8 cellular contexts compared by ENCODE assay signal in the genomic region with DNA sequence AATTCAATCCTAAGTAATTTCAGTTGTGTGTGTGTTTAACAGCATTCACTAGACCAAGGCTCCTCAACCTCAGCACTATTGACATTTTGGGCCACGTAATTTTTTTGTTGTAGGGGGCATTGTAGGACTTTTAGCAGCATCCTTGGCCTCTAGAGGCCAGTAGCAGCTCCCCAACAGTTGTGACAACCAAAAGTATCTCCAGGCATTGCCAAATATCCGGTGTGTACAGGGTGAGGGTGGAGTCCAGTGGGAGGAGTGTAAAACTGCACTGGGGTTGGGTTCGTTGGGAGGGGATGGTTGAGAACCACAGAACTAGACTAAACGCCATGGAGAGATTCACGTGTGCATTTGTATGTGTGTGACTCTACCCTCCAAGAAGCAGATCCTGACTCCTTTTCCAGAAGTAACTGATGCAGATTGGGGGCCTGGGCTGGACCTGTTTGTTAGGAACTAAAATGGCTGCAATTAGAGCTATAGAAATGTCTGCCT. TPM values are rescaled to one million over a fixed set of nuclear protein-coding genes. Genes with fewer than 3 reads are reported as not detected.
DNase-seq lines count a peak whose midpoint lies in the region; TF ChIP-seq lines count a peak whose summit lies in the region.

No MANE protein-coding gene starts in this region.

- H3K9me3 Mint-ChIP-seq in H9 = no peaks in the 10 kb centered on the region
- no peaks in the 10 kb centered on the region for H3K9me3 Mint-ChIP-seq in activated CD4-positive, alpha-beta memory T cell treated with anti-CD3 and anti-CD28 coated beads for 36 hours

- H3K36me3 Mint-ChIP-seq in H9 (ENCODE audit: insufficient read depth in 1 of 3, low read depth in 3 of 3) = no peaks in the 10 kb centered on the region
- no peaks in the 10 kb centered on the region for H3K36me3 Mint-ChIP-seq in activated CD4-positive, alpha-beta memory T cell treated with anti-CD3 and anti-CD28 coated beads for 36 hours

- no peak overlapping the region for H3K4ac ChIP-seq in H9 (ENCODE audit: low read depth, low read length)

- H4K8ac ChIP-seq in H9 (replicated peaks; ENCODE audit: insufficient read length, low read depth, low read length) = no peak overlapping the region

- H3K4me3 Mint-ChIP-seq in H9 = no peak overlapping the region
- H3K4me3 Mint-ChIP-seq in activated CD4-positive, alpha-beta memory T cell treated with anti-CD3 and anti-CD28 coated beads for 36 hours = no peak overlapping the region

- no peaks in the 10 kb centered on the region for H3K9me3 ChIP-seq in H9 (ENCODE audit: control insufficient read depth, low read depth, low read length)

- H2BK12ac ChIP-seq in H9 (ENCODE audit: insufficient read length, low read depth, low read length) = no peak overlapping the region

- no peak overlapping the region for H2BK15ac ChIP-seq in H9 (ENCODE audit: low read depth, low read length)

- no peaks in the 10 kb centered on the region for H3K27me3 Mint-ChIP-seq in H9 (ENCODE audit: low read depth)
- no peaks in the 10 kb centered on the region for H3K27me3 Mint-ChIP-seq in activated CD4-positive, alpha-beta memory T cell treated with anti-CD3 and anti-CD28 coated beads for 36 hours

- H3K4me1 ChIP-seq in H9 (ENCODE audit: insufficient read depth, low read length) = peaks cover 3% of the 10 kb centered on the region; the same call in 1 of the 2 replicates

- H2BK5ac ChIP-seq in H9 (ENCODE audit: insufficient read length, low read length) = no peak overlapping the region

- no peaks in the 10 kb centered on the region for H4K20me1 ChIP-seq in H9 (ENCODE audit: control insufficient read depth, insufficient read depth, insufficient read length)

- CTCF ChIA-PET in activated CD4-positive, alpha-beta memory T cell treated with anti-CD3 and anti-CD28 coated beads for 36 hours (lab: Charles Lee) = interaction anchor here (0.9 to 1.4 kb wide), 6 partner anchors 8 to 182 kb away, joined by 3 to 7 read pairs (median 4); no protein-coding TSS in a partner anchor

- H3K56ac ChIP-seq in H9 (ENCODE audit: insufficient read length, low read depth, low read length) = no peak overlapping the region

- H3K18ac ChIP-seq in H9 (ENCODE audit: insufficient read length, low read depth, low read length) = no peak overlapping the region

- no peaks in the 10 kb centered on the region for H3K27me3 ChIP-seq in H9 (ENCODE audit: insufficient read depth, low read length)

- H2BK120ac ChIP-seq in H9 (ENCODE audit: low read depth, low read length, poor library complexity, severe bottlenecking) = no peak overlapping the region

- no peaks in the 10 kb centered on the region for H3K79me2 ChIP-seq in H9 (ENCODE audit: insufficient read depth, low read length)

- H4K5ac ChIP-seq in H9 (ENCODE audit: insufficient read length, low read depth, low read length) = no peak overlapping the region

- no peak overlapping the region for H4K91ac ChIP-seq in H9 (ENCODE audit: insufficient read length, low read depth, low read length)

- H3K23ac ChIP-seq in H9 (ENCODE audit: insufficient read length, low read depth, low read length) = no peak overlapping the region

- peaks cover 8 to 27% of the 10 kb centered on the region in 2 experiments; a peak in 3 of 4 replicates for H3K4me1 Mint-ChIP-seq in H9
- peaks cover 22% of the 10 kb centered on the region for H3K4me1 Mint-ChIP-seq in activated CD4-positive, alpha-beta memory T cell treated with anti-CD3 and anti-CD28 coated beads for 36 hours (ENCODE audit: low read depth)

- H3K4me2 ChIP-seq in H9 (ENCODE audit: insufficient read depth, insufficient read length, low read length) = no peak overlapping the region

- H2AFZ ChIP-seq in H9 (ENCODE audit: low read length) = no peak overlapping the region

- H2AK5ac ChIP-seq in H9 (ENCODE audit: insufficient read length, low read length) = no peak overlapping the region

- H3K27ac Mint-ChIP-seq in H9 = peak overlapping the region in 1 of 3 experiments; percentile 36; a peak in 2 of 7 replicates
- H3K27ac Mint-ChIP-seq in activated CD4-positive, alpha-beta memory T cell treated with anti-CD3 and anti-CD28 coated beads for 36 hours = peak overlapping the region; percentile 7

- H3K14ac ChIP-seq in H9 (ENCODE audit: insufficient read depth, low read length) = no peak overlapping the region

- intact Hi-C loops in activated CD4-positive, alpha-beta memory T cell treated with anti-CD3 and anti-CD28 coated beads for 36 hours (cut with micrococcal nuclease) = loop anchor here (5.0 to 10.0 kb wide), 2 partner anchors 180 to 1562 kb away; partner anchors contain the start of gene CD82

- H3K4me3 ChIP-seq in foreskin fibroblast (ENCODE audit: low read depth in 1 of 2, low read length in 2 of 2) = no peak overlapping the region

- no peak overlapping the region for H3K9ac ChIP-seq in H9 (ENCODE audit: extremely low read depth, insufficient read length, low read length)

- no peaks in the 10 kb centered on the region for H3K79me1 ChIP-seq in H9 (ENCODE audit: insufficient read depth, low read depth, low read length, poor library complexity, severe bottlenecking)

- peak; percentile 44 for DNase-seq in GM04503 (ENCODE audit: low read depth)
- DNase-seq in H9 = no peak
- peak; percentile 80 for DNase-seq in NCI-H460 (ENCODE audit: extremely low read depth, low read depth)
- DNase-seq in activated CD4-positive, alpha-beta memory T cell treated with anti-CD3 and anti-CD28 coated beads for 36 hours = peak; percentile 74
- DNase-seq in foreskin fibroblast = peak; percentile 61 to 82
- DNase-seq in stimulated activated CD8-positive, alpha-beta memory T cell treated with anti-CD3 and anti-CD28 coated beads, Interleukin-15, amount 100 ng/mL, for 1 hour (ENCODE audit: low read depth) = peak; percentile 10
- no peak for DNase-seq in mucosa of gallbladder (ENCODE audit: low spot score)
- no peak for DNase-seq in NCI-H1105 treated with DMSO at 0.1 percent for 48 hours (lab: John Stamatoyannopoulos, UW)

- TF ChIP-seq CTCF in H9 (conservative IDR thresholded peaks at IDR 0.05) (peak; percentile 51), foreskin fibroblast (IDR thresholded peaks at IDR 0.05; ENCODE audit: low read depth, low read length) (peak; percentile 68)

- H3T11ph ChIP-seq in H9 (ENCODE audit: low read length) = no peak overlapping the region

- no CpG with 5 or more reads among the region's 5 CpGs for WGBS in H9 (ENCODE audit: extremely low coverage, insufficient read length, low lambda C conversion rate)

- POLR2A ChIA-PET in activated CD4-positive, alpha-beta memory T cell treated with anti-CD3 and anti-CD28 coated beads for 36 hours (lab: Charles Lee) = no interaction called here

- no peak overlapping the region for H3K27ac ChIP-seq in H9 (ENCODE audit: insufficient read length, low read depth, low read length)

- no peak overlapping the region for H2BK20ac ChIP-seq in H9 (ENCODE audit: low read depth, low read length, poor library complexity, severe bottlenecking)

- peaks cover 3% of the 10 kb centered on the region for H3K23me2 ChIP-seq in H9 (ENCODE audit: insufficient read length, low read depth, low read length, poor library complexity, severe bottlenecking)

RNA-seq across cellular contexts. Expression of gene PHF21A, which starts 5.9 kb away (rescaled TPM):
- total RNA-seq in H9 (2021) (28.6 and 33.8 TPM in 2 replicates), mucosa of gallbladder (43.8 TPM)
- 12.6 and 16.1 TPM in 2 replicates for total RNA-seq in NCI-H460 (2014; rRNA removed; shearing (Covaris generic))
- 4.6 and 9.7 TPM in 2 replicates for polyA plus RNA-seq in NCI-H460 (2014; cell fraction: nucleus; rRNA removed)
- 10 to 100 TPM; 38.0 to 40.0 TPM for total RNA-seq in activated CD4-positive, alpha-beta memory T cell treated with anti-CD3 and anti-CD28 coated beads for 36 hours

Comparison
In these comparisons a context has a peak if more than half of its experiments do, and no peak if none do; other contexts are left out.
1. DNase-seq: peak in GM04503 (single experiment), NCI-H460 (single experiment), activated CD4-positive, alpha-beta memory T cell treated with anti-CD3 and anti-CD28 coated beads for 36 hours (single experiment), foreskin fibroblast (2 of 2) and stimulated activated CD8-positive, alpha-beta memory T cell treated with anti-CD3 and anti-CD28 coated beads, Interleukin-15, amount 100 ng/mL, for 1 hour (single experiment); none in H9 (single experiment), mucosa of gallbladder (single experiment) and NCI-H1105 treated with DMSO at 0.1 percent for 48 hours (single experiment).